ENCODE assay signal across 2 cellular contexts in genomic region chr20:51195419-51195901, GRCh38.
A peak's percentile ranks its signal among the peaks of the same experiment; 100 is the strongest.
TF ChIP-seq lines count a peak whose summit lies in the region.

No MANE protein-coding gene starts in this region.

TF ChIP-seq in GM23338, 12 proteins besides CTCF, POLR2A, EP300 and RAD21 (continued from another document):
- TF ChIP-seq, protein P1, sequence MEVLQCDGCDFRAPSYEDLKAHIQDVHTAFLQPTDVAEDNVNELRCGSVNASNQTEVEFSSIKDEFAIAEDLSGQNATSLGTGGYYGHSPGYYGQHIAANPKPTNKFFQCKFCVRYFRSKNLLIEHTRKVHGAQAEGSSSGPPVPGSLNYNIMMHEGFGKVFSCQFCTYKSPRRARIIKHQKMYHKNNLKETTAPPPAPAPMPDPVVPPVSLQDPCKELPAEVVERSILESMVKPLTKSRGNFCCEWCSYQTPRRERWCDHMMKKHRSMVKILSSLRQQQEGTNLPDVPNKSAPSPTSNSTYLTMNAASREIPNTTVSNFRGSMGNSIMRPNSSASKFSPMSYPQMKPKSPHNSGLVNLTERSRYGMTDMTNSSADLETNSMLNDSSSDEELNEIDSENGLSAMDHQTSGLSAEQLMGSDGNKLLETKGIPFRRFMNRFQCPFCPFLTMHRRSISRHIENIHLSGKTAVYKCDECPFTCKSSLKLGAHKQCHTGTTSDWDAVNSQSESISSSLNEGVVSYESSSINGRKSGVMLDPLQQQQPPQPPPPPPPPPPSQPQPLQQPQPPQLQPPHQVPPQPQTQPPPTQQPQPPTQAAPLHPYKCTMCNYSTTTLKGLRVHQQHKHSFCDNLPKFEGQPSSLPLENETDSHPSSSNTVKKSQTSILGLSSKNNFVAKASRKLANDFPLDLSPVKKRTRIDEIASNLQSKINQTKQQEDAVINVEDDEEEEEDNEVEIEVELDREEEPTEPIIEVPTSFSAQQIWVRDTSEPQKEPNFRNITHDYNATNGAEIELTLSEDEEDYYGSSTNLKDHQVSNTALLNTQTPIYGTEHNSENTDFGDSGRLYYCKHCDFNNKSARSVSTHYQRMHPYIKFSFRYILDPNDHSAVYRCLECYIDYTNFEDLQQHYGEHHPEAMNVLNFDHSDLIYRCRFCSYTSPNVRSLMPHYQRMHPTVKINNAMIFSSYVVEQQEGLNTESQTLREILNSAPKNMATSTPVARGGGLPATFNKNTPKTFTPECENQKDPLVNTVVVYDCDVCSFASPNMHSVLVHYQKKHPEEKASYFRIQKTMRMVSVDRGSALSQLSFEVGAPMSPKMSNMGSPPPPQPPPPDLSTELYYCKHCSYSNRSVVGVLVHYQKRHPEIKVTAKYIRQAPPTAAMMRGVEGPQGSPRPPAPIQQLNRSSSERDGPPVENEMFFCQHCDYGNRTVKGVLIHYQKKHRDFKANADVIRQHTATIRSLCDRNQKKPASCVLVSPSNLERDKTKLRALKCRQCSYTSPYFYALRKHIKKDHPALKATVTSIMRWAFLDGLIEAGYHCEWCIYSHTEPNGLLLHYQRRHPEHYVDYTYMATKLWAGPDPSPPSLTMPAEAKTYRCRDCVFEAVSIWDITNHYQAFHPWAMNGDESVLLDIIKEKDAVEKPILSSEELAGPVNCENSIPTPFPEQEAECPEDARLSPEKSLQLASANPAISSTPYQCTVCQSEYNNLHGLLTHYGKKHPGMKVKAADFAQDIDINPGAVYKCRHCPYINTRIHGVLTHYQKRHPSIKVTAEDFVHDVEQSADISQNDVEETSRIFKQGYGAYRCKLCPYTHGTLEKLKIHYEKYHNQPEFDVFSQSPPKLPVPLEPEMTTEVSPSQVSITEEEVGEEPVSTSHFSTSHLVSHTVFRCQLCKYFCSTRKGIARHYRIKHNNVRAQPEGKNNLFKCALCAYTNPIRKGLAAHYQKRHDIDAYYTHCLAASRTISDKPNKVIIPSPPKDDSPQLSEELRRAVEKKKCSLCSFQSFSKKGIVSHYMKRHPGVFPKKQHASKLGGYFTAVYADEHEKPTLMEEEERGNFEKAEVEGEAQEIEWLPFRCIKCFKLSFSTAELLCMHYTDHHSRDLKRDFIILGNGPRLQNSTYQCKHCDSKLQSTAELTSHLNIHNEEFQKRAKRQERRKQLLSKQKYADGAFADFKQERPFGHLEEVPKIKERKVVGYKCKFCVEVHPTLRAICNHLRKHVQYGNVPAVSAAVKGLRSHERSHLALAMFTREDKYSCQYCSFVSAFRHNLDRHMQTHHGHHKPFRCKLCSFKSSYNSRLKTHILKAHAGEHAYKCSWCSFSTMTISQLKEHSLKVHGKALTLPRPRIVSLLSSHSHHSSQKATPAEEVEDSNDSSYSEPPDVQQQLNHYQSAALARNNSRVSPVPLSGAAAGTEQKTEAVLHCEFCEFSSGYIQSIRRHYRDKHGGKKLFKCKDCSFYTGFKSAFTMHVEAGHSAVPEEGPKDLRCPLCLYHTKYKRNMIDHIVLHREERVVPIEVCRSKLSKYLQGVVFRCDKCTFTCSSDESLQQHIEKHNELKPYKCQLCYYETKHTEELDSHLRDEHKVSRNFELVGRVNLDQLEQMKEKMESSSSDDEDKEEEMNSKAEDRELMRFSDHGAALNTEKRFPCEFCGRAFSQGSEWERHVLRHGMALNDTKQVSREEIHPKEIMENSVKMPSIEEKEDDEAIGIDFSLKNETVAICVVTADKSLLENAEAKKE (CRISPR knock-in tag; IDR thresholded peaks at IDR 0.05) = no peak
- TF ChIP-seq EZH2phosphoT487 (IDR thresholded peaks at IDR 0.05; ENCODE audit: unreplicated experiment) = no peak

TF ChIP-seq in K562, 482 proteins besides CTCF, POLR2A, EP300 and RAD21 (continued from another document):
- TF ChIP-seq CEBPG (CRISPR knock-in tag; IDR thresholded peaks at IDR 0.05) = no peak
- TF ChIP-seq CEBPG (tag; conservative IDR thresholded peaks at IDR 0.05 in 1 of 2, IDR thresholded peaks at IDR 0.05 in 1 of 2) = peak in 1 of 2 experiments; percentile 68; a peak in 2 of 4 replicates
- no peak for TF ChIP-seq ZNF121 (CRISPR knock-in tag; conservative IDR thresholded peaks at IDR 0.05)
- TF ChIP-seq, protein P2, sequence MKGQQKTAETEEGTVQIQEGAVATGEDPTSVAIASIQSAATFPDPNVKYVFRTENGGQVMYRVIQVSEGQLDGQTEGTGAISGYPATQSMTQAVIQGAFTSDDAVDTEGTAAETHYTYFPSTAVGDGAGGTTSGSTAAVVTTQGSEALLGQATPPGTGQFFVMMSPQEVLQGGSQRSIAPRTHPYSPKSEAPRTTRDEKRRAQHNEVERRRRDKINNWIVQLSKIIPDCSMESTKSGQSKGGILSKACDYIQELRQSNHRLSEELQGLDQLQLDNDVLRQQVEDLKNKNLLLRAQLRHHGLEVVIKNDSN (CRISPR knock-in tag; IDR thresholded peaks at IDR 0.05) = peak; percentile 51
- peak; percentile 53 for TF ChIP-seq JUND (IDR thresholded peaks at IDR 0.05; ENCODE audit: borderline replicate concordance, low read depth, low read length)
- no peak; the same call in 2 of the 3 replicates for TF ChIP-seq JUND (tag; IDR thresholded peaks at IDR 0.05; ENCODE audit: borderline replicate concordance, low read depth, low read length)
- peak; percentile 26; the same call in 1 of the 2 replicates for TF ChIP-seq EGR1 (conservative IDR thresholded peaks at IDR 0.05)
- 0 out of 2 replicates have a peak, but pooled peaks have one; percentile 26 for TF ChIP-seq TRIM28 (IDR thresholded peaks at IDR 0.05)
- TF ChIP-seq DDX20 (tag; IDR thresholded peaks at IDR 0.05; ENCODE audit: low read depth) = no peak
- TF ChIP-seq TRIM24 (IDR thresholded peaks at IDR 0.05) = peak in 1 of 2 experiments; percentile 27; a peak in 1 of 4 replicates
- no peak for TF ChIP-seq SMAD1 (IDR thresholded peaks at IDR 0.05; ENCODE audit: low read depth, low read length, partially characterized antibody)
- TF ChIP-seq HES1 (IDR thresholded peaks at IDR 0.05; ENCODE audit: low read depth) = peak; percentile 76
- 0 out of 2 replicates have a peak, but pooled peaks have one; percentile 16 for TF ChIP-seq L3MBTL2 (IDR thresholded peaks at IDR 0.05)
- TF ChIP-seq CEBPB (tag; IDR thresholded peaks at IDR 0.05) = peak; percentile 59; the same call in 1 of the 2 replicates
- TF ChIP-seq PKNOX1 (IDR thresholded peaks at IDR 0.05) = 0 out of 2 replicates have a peak, but pooled peaks have one; percentile 28
- peak; percentile 81 for TF ChIP-seq NFE2 (IDR thresholded peaks at IDR 0.05; ENCODE audit: low read depth)
